ENCODE assay signal across 9 cellular contexts in the genomic region with DNA sequence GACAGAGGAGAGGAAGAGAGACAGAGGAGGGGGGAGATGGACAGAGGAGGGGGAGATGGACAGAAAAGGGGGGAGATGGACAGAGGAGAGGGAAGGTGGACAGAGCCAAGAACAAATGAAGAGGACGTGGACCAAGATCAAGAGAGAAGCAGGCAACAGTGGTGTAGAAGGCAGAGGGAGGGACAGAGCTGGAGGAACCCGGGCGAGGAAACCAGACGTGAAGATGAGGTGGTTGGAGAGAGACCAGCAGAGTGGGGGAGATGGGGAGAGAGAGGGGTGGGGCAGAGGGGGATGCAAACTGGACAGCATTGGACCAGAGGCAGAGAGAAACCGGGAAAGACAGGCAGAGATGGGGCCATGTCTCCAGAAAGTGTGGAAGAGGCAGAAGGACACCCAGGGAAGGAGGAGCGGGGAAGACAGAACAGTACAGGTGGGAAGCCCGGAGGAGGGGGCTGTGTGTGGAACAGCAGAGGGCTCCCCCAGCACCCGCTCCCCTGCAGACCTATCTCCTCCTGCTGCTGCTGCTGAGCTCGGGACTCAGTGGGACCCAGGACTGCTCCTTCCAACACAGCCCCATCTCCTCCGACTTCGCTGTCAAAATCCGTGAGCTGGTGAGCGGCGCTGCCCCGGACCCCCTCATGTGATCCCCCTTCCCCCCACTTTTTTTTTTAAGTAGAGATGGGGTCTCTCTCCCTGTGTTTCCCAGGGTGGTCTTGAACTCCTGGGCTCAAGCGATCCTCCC. TPM values are rescaled to one million over a fixed set of nuclear protein-coding genes. Genes with fewer than 3 reads are reported as not detected.
DNase-seq lines count a peak whose midpoint lies in the region; FAIRE-seq and TF ChIP-seq lines count a peak whose summit lies in the region.
"Had no signal": no experiment of that assay in that cellular context is flagged by ENCODE, and none has a peak within 500 bp of the region (broad histone marks: within the 10 kb centered on the region; RNA-seq: fewer than 3 reads in every experiment).

No MANE protein-coding gene starts in this region.

- H3K27ac ChIP-seq in OCI-LY1 (ENCODE audit: low read depth, low read length, poor library complexity, severe bottlenecking) (peak overlapping the region; percentile 5), small intestine (ENCODE audit: low read depth in 1 of 2, low read length in 1 of 2) (peak overlapping the region; percentile 71 to 77)

- no peak overlapping the region; the same call in 1 of the 2 replicates for H3K9ac ChIP-seq in OCI-LY1 (ENCODE audit: low read length)
- H3K9ac ChIP-seq in endocrine pancreas (ENCODE audit: control insufficient read depth, insufficient read depth, low read length), result peak overlapping the region; percentile 38

- H4K20me1 ChIP-seq in OCI-LY1 (ENCODE audit: insufficient read depth, low read length), result no peaks in the 10 kb centered on the region

- no peaks in the 10 kb centered on the region for H3K36me3 ChIP-seq in OCI-LY1 (ENCODE audit: insufficient read depth, low read length)
- no peaks in the 10 kb centered on the region for H3K36me3 ChIP-seq in endocrine pancreas (ENCODE audit: control insufficient read depth, insufficient read depth, low read length)
- no peaks in the 10 kb centered on the region for H3K36me3 ChIP-seq in small intestine (ENCODE audit: control insufficient read depth in 2 of 2, insufficient read depth in 2 of 2, low read length in 2 of 2)

- H3K27me3 ChIP-seq in OCI-LY1 (ENCODE audit: insufficient read depth, low read length) (no peaks in the 10 kb centered on the region), endocrine pancreas (ENCODE audit: control insufficient read depth, insufficient read depth, low read length) (no peaks in the 10 kb centered on the region), small intestine (ENCODE audit: control insufficient read depth in 2 of 2, insufficient read depth in 2 of 2, low read length in 2 of 2) (no peaks in the 10 kb centered on the region)

- H3K79me2 ChIP-seq in OCI-LY1 (ENCODE audit: insufficient read depth, low read length), result no peaks in the 10 kb centered on the region

- FAIRE-seq in small intestine (lab: Jason Lieb, UNC), result no peak

- H3K4me2 ChIP-seq in OCI-LY1 (ENCODE audit: low read length), result peak overlapping the region; percentile 81

- DNase-seq in GM03348 (ENCODE audit: low spot score) (peak; percentile 24), small intestine (no peak), NAMALWA (ENCODE audit: low spot score) (no peak), kidney tubule cell (ENCODE audit: low spot score) (no peak), NCI-H2196 treated with DMSO at 0.1 percent for 48 hours (lab: John Stamatoyannopoulos, UW; ENCODE audit: unreplicated experiment) (no peak)
- DNase-seq: NCI-H2029, Right ventricle myocardium superior had no signal

- no peaks in the 10 kb centered on the region for H3K9me2 ChIP-seq in OCI-LY1 (ENCODE audit: low read depth, low read length)

- H3F3A ChIP-seq in OCI-LY1 (ENCODE audit: insufficient read depth, low read length), result no peaks in the 10 kb centered on the region

- no peak for TF ChIP-seq CTCF in OCI-LY1 (IDR thresholded peaks at IDR 0.05; ENCODE audit: low read length)

- H2AFZ ChIP-seq in OCI-LY1 (ENCODE audit: low read length), result no peak overlapping the region

- no peaks in the 10 kb centered on the region for H3K9me3 ChIP-seq in OCI-LY1 (ENCODE audit: low read length)
- H3K9me3 ChIP-seq in endocrine pancreas (ENCODE audit: control insufficient read depth, low read length), result no peaks in the 10 kb centered on the region
- H3K9me3 ChIP-seq in small intestine (ENCODE audit: control insufficient read depth, low read depth), result no peaks in the 10 kb centered on the region

- 58 to 79% (median 63%) methylated on average over 16 of the region's 16 CpGs for WGBS in small intestine, 3 donors

- no peak overlapping the region for H3K4me3 ChIP-seq in OCI-LY1 (ENCODE audit: low read depth, low read length, poor library complexity, severe bottlenecking)
- no peak overlapping the region for H3K4me3 ChIP-seq in endocrine pancreas (ENCODE audit: control insufficient read depth, insufficient read depth, low read length)
- H3K4me3 ChIP-seq in small intestine (ENCODE audit: low read depth in 1 of 2, low read length in 2 of 2), result peak overlapping the region in 1 of 2 donors; percentile 38

- H3K4me1 ChIP-seq in OCI-LY1 (ENCODE audit: insufficient read depth, low read length, severe bottlenecking), result peaks cover 32% of the 10 kb centered on the region
- no peaks in the 10 kb centered on the region for H3K4me1 ChIP-seq in endocrine pancreas (ENCODE audit: control insufficient read depth, insufficient read depth, low read length)
- H3K4me1 ChIP-seq in small intestine (ENCODE audit: control insufficient read depth in 2 of 2, insufficient read depth in 1 of 2, low read depth in 1 of 2, low read length in 1 of 2), result no peaks in the 10 kb centered on the region

RNA-seq across cellular contexts. Expression of a gene that starts 1.3 kb away (rescaled TPM):
- polyA plus RNA-seq in small intestine, result 1 to 10 TPM; 7.8 to 10.0 (median 8.6) TPM

RNA-seq across cellular contexts. Expression of a gene that starts 12.0 kb away (rescaled TPM):
- polyA plus RNA-seq in small intestine, result 1,000 to 10,000 TPM; 2,350 to 5,026 (median 4,251) TPM

RNA-seq across cellular contexts. Expression of a gene that starts 20.9 kb away (rescaled TPM):
- polyA plus RNA-seq in small intestine, result 1,000 to 10,000 TPM; 2,854 to 5,067 (median 5,025) TPM

RNA-seq across cellular contexts. Expression of a gene that starts 22.3 kb away (rescaled TPM):
- polyA plus RNA-seq in small intestine, result 100 to 1,000 TPM in 2 of 3 donors, 10 to 100 TPM in 1; 59.4 to 130 (median 108) TPM

RNA-seq across cellular contexts. Expression of a gene that starts 23.7 kb away (rescaled TPM):
- polyA plus RNA-seq in small intestine, result 100 to 1,000 TPM in 1 of 3 donors, 10 to 100 TPM in 2; 87.7 to 115 (median 91.6) TPM
